Comparison of ENCODE assay signal across 10 cellular contexts in genomic region chr12:89427508-89428156, GRCh38.
DNase-seq lines count a peak whose midpoint lies in the region; ATAC-seq and TF ChIP-seq lines count a peak whose summit lies in the region.
"Had no signal": no experiment of that assay in that cellular context is flagged by ENCODE, and none has a peak within 500 bp of the region (broad histone marks: within the 10 kb centered on the region; RNA-seq: fewer than 3 reads in every experiment).

No MANE protein-coding gene starts in this region.

- H3K4me1 Mint-ChIP-seq in activated T-cell treated with anti-CD3 and anti-CD28 coated beads, Interleukin-2, amount 50 U/mL, for 72 hours (ENCODE audit: low read depth) = peaks cover 30% of the 10 kb centered on the region

- peak overlapping the region in 1 of 2 donors; percentile 64 for H3K4me3 Mint-ChIP-seq in activated T-cell treated with anti-CD3 and anti-CD28 coated beads, Interleukin-2, amount 50 U/mL, for 72 hours

- peak overlapping the region; percentile 90 for H3K27ac Mint-ChIP-seq in activated T-cell treated with anti-CD3 and anti-CD28 coated beads, Interleukin-2, amount 50 U/mL, for 72 hours

- no peaks in the 10 kb centered on the region for H3K27me3 Mint-ChIP-seq in activated T-cell treated with anti-CD3 and anti-CD28 coated beads, Interleukin-2, amount 50 U/mL, for 72 hours (ENCODE audit: low read depth)
- H3K27me3 Mint-ChIP-seq: IgD-negative memory B cell had no signal

- H3K27ac ChIP-seq in neutrophil = peak overlapping the region; percentile 85

- peaks cover 9 to 11% of the 10 kb centered on the region in 2 donors for H3K36me3 Mint-ChIP-seq in activated T-cell treated with anti-CD3 and anti-CD28 coated beads, Interleukin-2, amount 50 U/mL, for 72 hours (ENCODE audit: insufficient read depth in 2 of 2)

- no peak for TF ChIP-seq CTCF in neutrophil (IDR thresholded peaks at IDR 0.05)

- H3K9me3 Mint-ChIP-seq in activated T-cell treated with anti-CD3 and anti-CD28 coated beads, Interleukin-2, amount 50 U/mL, for 72 hours = no peaks in the 10 kb centered on the region
- H3K9me3 Mint-ChIP-seq: IgD-negative memory B cell had no signal

- H3K4me3 ChIP-seq in neutrophil (ENCODE audit: low read depth in 1 of 2, low read length in 1 of 2) = peak overlapping the region; percentile 40 to 45
- H3K4me3 ChIP-seq: heart right ventricle had no signal

- peaks cover 36 to 42% of the 10 kb centered on the region in 2 experiments for H3K4me1 ChIP-seq in neutrophil (ENCODE audit: control insufficient read depth in 1 of 2, insufficient read depth in 1 of 2, low read depth in 1 of 2, low read length in 1 of 2)

- DNase-seq in activated T-cell treated with anti-CD3 and anti-CD28 coated beads, Interleukin-2, amount 50 U/mL, for 72 hours = peak; percentile 3 to 12
- DNase-seq in activated T-cell treated with anti-CD3 and anti-CD28 coated beads, Interleukin-2, amount 50 U/mL, for 48 hours = no peak
- DNase-seq in MV-4-11 (lab: John Stamatoyannopoulos, UW) = peak; percentile 90
- no peak for DNase-seq in NCI-H446 (lab: John Stamatoyannopoulos, UW)
- no peak for DNase-seq in hepatic stellate cell (ENCODE audit: low spot score)
- DNase-seq in retina = no peak
- DNase-seq: heart right ventricle had no signal

- peak; percentile 79 to 92 for ATAC-seq in activated T-cell treated with anti-CD3 and anti-CD28 coated beads, Interleukin-2, amount 50 U/mL, for 72 hours (replicated peaks in 1 of 2)
- ATAC-seq in HG02678 (IDR thresholded peaks at IDR 0.05; ENCODE audit: unreplicated experiment) = peak; percentile 86

- H3K9me3 ChIP-seq in neutrophil = no peaks in the 10 kb centered on the region

- H3K36me3 ChIP-seq in neutrophil = no peaks in the 10 kb centered on the region

- no peaks in the 10 kb centered on the region for H3K27me3 ChIP-seq in neutrophil
- H3K27me3 ChIP-seq: heart right ventricle had no signal

Comparison
In these comparisons a context has a peak if more than half of its experiments do, and no peak if none do; other contexts are left out.
1. DNase-seq: peak in activated T-cell treated with anti-CD3 and anti-CD28 coated beads, Interleukin-2, amount 50 U/mL, for 72 hours (2 of 2) and MV-4-11 (single experiment); none in activated T-cell treated with anti-CD3 and anti-CD28 coated beads, Interleukin-2, amount 50 U/mL, for 48 hours (0 of 2), NCI-H446 (0 of 2), hepatic stellate cell (single experiment) and retina (single experiment).